1 cellular context compared by ENCODE assay signal in genomic region chr9:125405938-125406811, GRCh38.
TF ChIP-seq lines count a peak whose summit lies in the region.

No MANE protein-coding gene starts in this region.

TF ChIP-seq in HCT116, 20 proteins besides CTCF, POLR2A, EP300 and RAD21 (continued from another document):
- no peak for TF ChIP-seq SRF (IDR thresholded peaks at IDR 0.05; ENCODE audit: low read depth)
- no peak for TF ChIP-seq ZNF274 (IDR thresholded peaks at IDR 0.05; ENCODE audit: low read depth, low read length)
- no peak for TF ChIP-seq JUND (IDR thresholded peaks at IDR 0.05)
- no peak for TF ChIP-seq ZBTB33 (IDR thresholded peaks at IDR 0.05; ENCODE audit: extremely low read depth, insufficient replicate concordance, low read length)
- no peak for TF ChIP-seq ZFX (IDR thresholded peaks at IDR 0.05)
- no peak for TF ChIP-seq TCF7L2 (IDR thresholded peaks at IDR 0.05; ENCODE audit: borderline replicate concordance, extremely low read depth, insufficient read depth, insufficient read length)
- TF ChIP-seq MAX (IDR thresholded peaks at IDR 0.05): no peak
- no peak for TF ChIP-seq SP1 (IDR thresholded peaks at IDR 0.05; ENCODE audit: low read depth)
- no peak for TF ChIP-seq YY1 (IDR thresholded peaks at IDR 0.05; ENCODE audit: extremely low read depth, insufficient replicate concordance, low read depth, low read length)
